ENCODE assay signal across 1 cellular context in the genomic region with DNA sequence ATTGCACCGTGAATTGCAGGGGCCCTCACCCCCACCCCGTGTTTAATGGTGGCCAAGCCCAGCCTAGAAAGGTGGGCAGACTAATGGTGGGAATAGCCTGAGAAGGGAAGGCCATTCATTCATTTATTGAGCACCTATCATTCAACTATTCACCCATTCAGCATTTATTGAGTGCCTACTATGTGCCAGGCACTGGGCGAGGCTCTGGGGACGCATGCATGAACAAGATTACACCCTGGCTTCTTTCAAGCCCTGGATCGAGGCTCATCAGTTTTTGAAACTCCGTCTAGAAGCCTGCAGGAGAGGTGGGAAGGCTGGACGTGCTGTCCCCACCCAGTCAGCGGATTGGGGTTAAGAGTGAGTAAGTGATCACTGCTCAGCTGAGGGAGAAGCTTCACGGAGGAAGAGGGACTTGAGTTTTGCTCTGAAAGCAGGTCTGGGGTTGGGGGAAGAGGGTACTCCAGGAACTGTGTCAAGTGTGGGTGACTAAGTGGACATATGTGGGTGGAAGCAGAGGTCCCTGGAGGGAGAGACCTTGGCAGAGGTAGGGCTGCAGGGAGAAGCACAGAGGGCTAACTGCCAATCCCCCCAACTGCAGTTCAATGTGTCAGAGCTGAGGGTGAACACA.
TF ChIP-seq lines count a peak whose summit lies in the region.

No MANE protein-coding gene starts in this region.

TF ChIP-seq in HepG2, 621 proteins besides CTCF, POLR2A, EP300 and RAD21:
- TF ChIP-seq THYN1 (CRISPR knock-in tag; IDR thresholded peaks at IDR 0.05; ENCODE audit: borderline replicate concordance, low read depth) (no peak), DMAP1 (CRISPR knock-in tag; IDR thresholded peaks at IDR 0.05) (no peak), ZNF251 (CRISPR knock-in tag; IDR thresholded peaks at IDR 0.05) (no peak), ZNF567 (CRISPR knock-in tag; IDR thresholded peaks at IDR 0.05; ENCODE audit: borderline replicate concordance) (no peak), ZBTB21 (CRISPR knock-in tag; IDR thresholded peaks at IDR 0.05) (no peak), ZNF225 (CRISPR knock-in tag; IDR thresholded peaks at IDR 0.05) (no peak), SALL1 (CRISPR knock-in tag; IDR thresholded peaks at IDR 0.05) (no peak), HNRNPH1 (optimal IDR thresholded peaks at IDR 0.05; ENCODE audit: low read depth, low read length) (no peak), ZKSCAN1 (IDR thresholded peaks at IDR 0.05; ENCODE audit: low read length) (peak; percentile 71), NFE2 (CRISPR knock-in tag; IDR thresholded peaks at IDR 0.05) (no peak), ZSCAN21 (CRISPR knock-in tag; IDR thresholded peaks at IDR 0.05; ENCODE audit: borderline replicate concordance) (no peak)
- TF ChIP-seq, protein P1, sequence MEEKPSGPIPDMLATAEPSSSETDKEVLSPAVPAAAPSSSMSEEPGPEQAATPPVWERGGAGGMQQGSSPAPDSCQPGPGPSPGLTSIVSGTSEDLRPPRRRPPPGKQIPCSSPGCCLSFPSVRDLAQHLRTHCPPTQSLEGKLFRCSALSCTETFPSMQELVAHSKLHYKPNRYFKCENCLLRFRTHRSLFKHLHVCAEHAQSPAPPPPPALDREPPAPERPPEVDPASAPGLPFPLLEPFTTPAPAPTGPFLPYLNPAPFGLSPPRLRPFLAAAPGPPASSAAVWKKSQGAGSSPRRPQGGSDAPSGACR (CRISPR knock-in tag; IDR thresholded peaks at IDR 0.05), result no peak
- TF ChIP-seq, protein P2, sequence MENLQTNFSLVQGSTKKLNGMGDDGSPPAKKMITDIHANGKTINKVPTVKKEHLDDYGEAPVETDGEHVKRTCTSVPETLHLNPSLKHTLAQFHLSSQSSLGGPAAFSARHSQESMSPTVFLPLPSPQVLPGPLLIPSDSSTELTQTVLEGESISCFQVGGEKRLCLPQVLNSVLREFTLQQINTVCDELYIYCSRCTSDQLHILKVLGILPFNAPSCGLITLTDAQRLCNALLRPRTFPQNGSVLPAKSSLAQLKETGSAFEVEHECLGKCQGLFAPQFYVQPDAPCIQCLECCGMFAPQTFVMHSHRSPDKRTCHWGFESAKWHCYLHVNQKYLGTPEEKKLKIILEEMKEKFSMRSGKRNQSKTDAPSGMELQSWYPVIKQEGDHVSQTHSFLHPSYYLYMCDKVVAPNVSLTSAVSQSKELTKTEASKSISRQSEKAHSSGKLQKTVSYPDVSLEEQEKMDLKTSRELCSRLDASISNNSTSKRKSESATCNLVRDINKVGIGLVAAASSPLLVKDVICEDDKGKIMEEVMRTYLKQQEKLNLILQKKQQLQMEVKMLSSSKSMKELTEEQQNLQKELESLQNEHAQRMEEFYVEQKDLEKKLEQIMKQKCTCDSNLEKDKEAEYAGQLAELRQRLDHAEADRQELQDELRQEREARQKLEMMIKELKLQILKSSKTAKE (CRISPR knock-in tag; IDR thresholded peaks at IDR 0.05; ENCODE audit: borderline replicate concordance), result 0 out of 2 replicates have a peak, but pooled peaks have one; percentile 14
